In the genomic region with DNA sequence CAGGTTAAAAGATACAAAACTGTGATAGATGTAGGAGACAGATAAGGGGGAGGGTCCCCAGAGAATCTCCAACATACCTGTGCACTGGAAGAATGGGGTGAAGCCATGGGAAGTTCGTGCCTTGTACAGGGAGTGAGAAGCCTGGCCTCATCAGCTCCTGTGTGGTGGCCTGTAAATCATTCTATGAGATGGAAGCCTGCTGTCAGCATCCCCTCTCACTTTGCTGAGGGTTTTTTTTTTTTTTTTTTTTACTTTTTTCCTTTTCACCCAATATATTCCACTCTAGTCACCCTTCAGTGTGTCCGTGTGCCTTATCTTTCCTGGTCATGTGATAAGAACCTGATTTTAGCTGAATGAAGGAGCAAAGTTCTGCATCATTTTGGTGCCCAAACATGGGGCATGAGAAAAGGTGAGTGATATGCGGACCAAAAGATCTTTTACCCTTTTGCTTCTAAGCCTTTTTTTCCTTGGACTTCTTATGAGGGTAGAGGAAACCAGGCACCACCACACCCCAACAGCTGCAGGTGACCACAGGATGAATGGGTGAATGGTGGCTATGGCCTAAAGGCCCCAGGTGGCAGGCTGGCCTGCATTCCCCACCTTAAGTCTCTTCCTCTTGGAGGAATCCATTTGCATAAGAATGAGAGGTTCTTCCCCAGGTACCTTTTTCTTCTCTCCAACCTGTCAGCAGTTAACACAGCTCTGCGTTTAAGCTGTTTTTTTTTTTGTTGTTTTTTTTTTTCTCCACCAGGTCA, we compare ENCODE assay signal across 1 cellular context.
TF ChIP-seq lines count a peak whose summit lies in the region.

No MANE protein-coding gene starts in this region.

TF ChIP-seq in GM23338, 12 proteins besides CTCF, POLR2A, EP300 and RAD21 (continued from another document):
- TF ChIP-seq ZNF462 (CRISPR knock-in tag; IDR thresholded peaks at IDR 0.05) = peak; percentile 100
- TF ChIP-seq NANOG (IDR thresholded peaks at IDR 0.05; ENCODE audit: borderline replicate concordance) = 0 out of 2 replicates have a peak, but pooled peaks have one; percentile 17
- no peak for TF ChIP-seq POLR2AphosphoS5 (IDR thresholded peaks at IDR 0.05; ENCODE audit: low read depth)
- TF ChIP-seq ZNF331 (CRISPR knock-in tag; IDR thresholded peaks at IDR 0.05; ENCODE audit: low read depth) = peak; percentile 50
